In genomic region chr2:46632349-46632748, GRCh38 we compare ENCODE assay signal across 2 cellular contexts.
A peak's percentile ranks its signal among the peaks of the same experiment; 100 is the strongest.
TF ChIP-seq lines count a peak whose summit lies in the region.

No MANE protein-coding gene starts in this region.

TF ChIP-seq in HCT116, 20 proteins besides CTCF, POLR2A, EP300 and RAD21:
- TF ChIP-seq REST (IDR thresholded peaks at IDR 0.05; ENCODE audit: low read depth): no peak
- TF ChIP-seq, protein P1, sequence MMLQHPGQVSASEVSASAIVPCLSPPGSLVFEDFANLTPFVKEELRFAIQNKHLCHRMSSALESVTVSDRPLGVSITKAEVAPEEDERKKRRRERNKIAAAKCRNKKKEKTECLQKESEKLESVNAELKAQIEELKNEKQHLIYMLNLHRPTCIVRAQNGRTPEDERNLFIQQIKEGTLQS (IDR thresholded peaks at IDR 0.05): no peak
- TF ChIP-seq, protein P2, sequence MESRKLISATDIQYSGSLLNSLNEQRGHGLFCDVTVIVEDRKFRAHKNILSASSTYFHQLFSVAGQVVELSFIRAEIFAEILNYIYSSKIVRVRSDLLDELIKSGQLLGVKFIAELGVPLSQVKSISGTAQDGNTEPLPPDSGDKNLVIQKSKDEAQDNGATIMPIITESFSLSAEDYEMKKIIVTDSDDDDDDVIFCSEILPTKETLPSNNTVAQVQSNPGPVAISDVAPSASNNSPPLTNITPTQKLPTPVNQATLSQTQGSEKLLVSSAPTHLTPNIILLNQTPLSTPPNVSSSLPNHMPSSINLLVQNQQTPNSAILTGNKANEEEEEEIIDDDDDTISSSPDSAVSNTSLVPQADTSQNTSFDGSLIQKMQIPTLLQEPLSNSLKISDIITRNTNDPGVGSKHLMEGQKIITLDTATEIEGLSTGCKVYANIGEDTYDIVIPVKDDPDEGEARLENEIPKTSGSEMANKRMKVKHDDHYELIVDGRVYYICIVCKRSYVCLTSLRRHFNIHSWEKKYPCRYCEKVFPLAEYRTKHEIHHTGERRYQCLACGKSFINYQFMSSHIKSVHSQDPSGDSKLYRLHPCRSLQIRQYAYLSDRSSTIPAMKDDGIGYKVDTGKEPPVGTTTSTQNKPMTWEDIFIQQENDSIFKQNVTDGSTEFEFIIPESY (IDR thresholded peaks at IDR 0.05; ENCODE audit: extremely low read depth, insufficient replicate concordance, low read length): no peak
- no peak for TF ChIP-seq SRF (IDR thresholded peaks at IDR 0.05; ENCODE audit: low read depth)
- TF ChIP-seq MAX (IDR thresholded peaks at IDR 0.05): no peak
- no peak for TF ChIP-seq SIN3A (IDR thresholded peaks at IDR 0.05; ENCODE audit: low read depth)
- no peak for TF ChIP-seq EGR1 (IDR thresholded peaks at IDR 0.05; ENCODE audit: low read depth)
- TF ChIP-seq JUND (IDR thresholded peaks at IDR 0.05): no peak
- no peak for TF ChIP-seq CEBPB (IDR thresholded peaks at IDR 0.05; ENCODE audit: low read depth)
- TF ChIP-seq ELF1 (IDR thresholded peaks at IDR 0.05; ENCODE audit: borderline replicate concordance, low read depth): no peak
- TF ChIP-seq SP1 (IDR thresholded peaks at IDR 0.05; ENCODE audit: low read depth): no peak
- TF ChIP-seq ZNF274 (IDR thresholded peaks at IDR 0.05; ENCODE audit: low read depth, low read length): no peak
- no peak for TF ChIP-seq ZFX (IDR thresholded peaks at IDR 0.05)
- no peak for TF ChIP-seq POLR2AphosphoS5 (IDR thresholded peaks at IDR 0.05; ENCODE audit: low read depth, low read length)
- no peak for TF ChIP-seq FOSL1 (IDR thresholded peaks at IDR 0.05; ENCODE audit: low read depth)
- TF ChIP-seq CBX3 (IDR thresholded peaks at IDR 0.05; ENCODE audit: low read depth): no peak
- no peak for TF ChIP-seq EZH2phosphoT487 (IDR thresholded peaks at IDR 0.05; ENCODE audit: borderline replicate concordance)
- TF ChIP-seq TCF7L2 (IDR thresholded peaks at IDR 0.05; ENCODE audit: borderline replicate concordance, extremely low read depth, insufficient read depth, insufficient read length): no peak
TF ChIP-seq in HCT116: peak in this region for 0.

TF ChIP-seq in SK-N-SH, 30 proteins besides CTCF, POLR2A, EP300 and RAD21:
- TF ChIP-seq USF2 (IDR thresholded peaks at IDR 0.05; ENCODE audit: borderline replicate concordance, low read depth, low read length) (no peak), GABPA (IDR thresholded peaks at IDR 0.05; ENCODE audit: low read depth) (no peak), SMC3 (IDR thresholded peaks at IDR 0.05; ENCODE audit: low read depth, low read length) (peak; percentile 89), MXI1 (IDR thresholded peaks at IDR 0.05; ENCODE audit: low read depth, low read length) (0 out of 2 replicates have a peak, but pooled peaks have one; percentile 29)
